Comparison of ENCODE assay signal across 24 cellular contexts in the genomic region with DNA sequence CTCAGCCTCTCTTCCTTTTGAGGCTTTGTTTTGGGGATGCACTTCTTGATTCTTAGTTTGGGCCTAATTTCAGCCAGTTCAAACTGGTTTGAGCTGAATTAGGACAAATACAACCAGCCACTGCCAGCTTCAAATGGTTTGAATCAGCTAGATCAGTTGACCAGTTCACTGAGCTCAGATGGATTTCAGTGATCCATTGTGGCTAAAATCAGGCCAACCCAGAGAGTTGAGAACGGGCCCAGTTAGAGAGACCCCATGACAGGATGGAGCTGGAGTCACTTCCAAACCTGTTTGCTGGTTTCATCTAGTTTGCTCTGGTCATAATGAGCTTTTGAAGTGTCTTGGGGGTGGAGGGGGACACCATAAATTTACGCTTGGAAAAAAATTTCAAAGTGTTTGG. TPM values are rescaled to one million over a fixed set of nuclear protein-coding genes. Genes with fewer than 3 reads are reported as not detected.
DNase-seq lines count a peak whose midpoint lies in the region; ATAC-seq and TF ChIP-seq lines count a peak whose summit lies in the region.
"Had no signal": no experiment of that assay in that cellular context is flagged by ENCODE, and none has a peak within 500 bp of the region (broad histone marks: within the 10 kb centered on the region; RNA-seq: fewer than 3 reads in every experiment).

No MANE protein-coding gene starts in this region.

- H3K18ac ChIP-seq in neuronal stem cell (ENCODE audit: low read length) = no peak overlapping the region

- no peak overlapping the region for H2AK5ac ChIP-seq in neuronal stem cell (ENCODE audit: low read depth, low read length)

- H2BK120ac ChIP-seq in neuronal stem cell (ENCODE audit: low read depth, low read length) = no peak overlapping the region

- TF ChIP-seq CTCF in DOHH2 (IDR thresholded peaks at IDR 0.05; ENCODE audit: low read depth, low read length, poor library complexity, severe bottlenecking) = no peak

- H3K14ac ChIP-seq in neuronal stem cell (ENCODE audit: low read length) = no peak overlapping the region

- H3K79me2 ChIP-seq in DOHH2 (ENCODE audit: control insufficient read depth, low read length) (no peaks in the 10 kb centered on the region), Karpas-422 (ENCODE audit: low read length) (no peaks in the 10 kb centered on the region)

- peaks cover 19% of the 10 kb centered on the region; the same call in 1 of the 2 replicates for H3F3A ChIP-seq in DOHH2 (ENCODE audit: control insufficient read depth, insufficient read depth)

- H4K20me1 ChIP-seq in DOHH2 (ENCODE audit: control insufficient read depth, insufficient read depth, low read depth, low read length) (0 out of 2 replicates have a peak, but pooled peaks cover 5% of the 10 kb centered on the region), Karpas-422 (ENCODE audit: insufficient read depth, low read depth, low read length) (no peaks in the 10 kb centered on the region)
- H4K20me1 ChIP-seq: BLaER1 treated with 17β-estradiol and CSF1 and Interleukin-3, amounts not matched to agents 10 nM and 100 nM had no signal

- H3K4me1 ChIP-seq in DOHH2 (ENCODE audit: control insufficient read depth, low read length) (peaks cover 91% of the 10 kb centered on the region), Karpas-422 (ENCODE audit: low read length) (peaks cover 97% of the 10 kb centered on the region), neuronal stem cell (ENCODE audit: control insufficient read depth in 2 of 2, insufficient read depth in 1 of 2, low read depth in 1 of 2, low read length in 2 of 2) (peaks cover 0 to 14% of the 10 kb centered on the region in 2 donors)

- no peak for ATAC-seq in HG02678 (IDR thresholded peaks at IDR 0.05; ENCODE audit: unreplicated experiment)
- ATAC-seq: activated naive CD8-positive, alpha-beta T cell treated with anti-CD3 and anti-CD28 coated beads, Interleukin-2, amount 50 U/mL, for 24 hours; T-cell had no signal

- no peaks in the 10 kb centered on the region for H3K79me1 ChIP-seq in neuronal stem cell (ENCODE audit: low read depth, low read length)

- H4K91ac ChIP-seq in neuronal stem cell (ENCODE audit: low read depth, low read length, poor library complexity) = no peak overlapping the region

- H3K4me3 ChIP-seq in DOHH2 (ENCODE audit: low read length) (no peak overlapping the region), Karpas-422 (ENCODE audit: low read length) (no peak overlapping the region), neuronal stem cell (ENCODE audit: low read length in 2 of 2) (no peak overlapping the region)
- H3K4me3 ChIP-seq: BLaER1 treated with 17β-estradiol and CSF1 and Interleukin-3, amounts not matched to agents 10 nM and 100 nM; coronary artery; SJSA1; smooth muscle cell; tibial nerve had no signal

- WGBS in neuronal stem cell (ENCODE audit: extremely low coverage in 2 of 2, insufficient read length in 2 of 2, insufficient replicate concordance in 1 of 2), 2 donors = no CpG with 5 or more reads among the region's 2 CpGs

- H2BK15ac ChIP-seq in neuronal stem cell (ENCODE audit: low read length) = no peak overlapping the region

- H3K9ac ChIP-seq in Karpas-422 (ENCODE audit: low read length) (peak overlapping the region; percentile 42), neuronal stem cell (ENCODE audit: low read depth, low read length, poor library complexity) (no peak overlapping the region)
- H3K9ac ChIP-seq: BLaER1 treated with 17β-estradiol and CSF1 and Interleukin-3, amounts not matched to agents 10 nM and 100 nM had no signal

- H3K36me3 ChIP-seq in DOHH2 (ENCODE audit: control insufficient read depth, low read length) (no peaks in the 10 kb centered on the region), Karpas-422 (ENCODE audit: insufficient read depth, low read length) (no peaks in the 10 kb centered on the region), neuronal stem cell (replicated peaks in 1 of 2; ENCODE audit: control insufficient read depth in 2 of 2, insufficient read depth in 2 of 2, low read length in 2 of 2) (no peaks in the 10 kb centered on the region)
- H3K36me3 ChIP-seq: BLaER1 treated with 17β-estradiol and CSF1 and Interleukin-3, amounts not matched to agents 10 nM and 100 nM; SJSA1; tibial nerve had no signal

- H3K9me2 ChIP-seq in DOHH2 (replicated peaks; ENCODE audit: control insufficient read depth, low read length) (no peaks in the 10 kb centered on the region), Karpas-422 (replicated peaks; ENCODE audit: insufficient read depth, low read length) (no peaks in the 10 kb centered on the region)

- no peak overlapping the region for H3K4ac ChIP-seq in neuronal stem cell (ENCODE audit: low read length)

- no peak overlapping the region for H2BK12ac ChIP-seq in neuronal stem cell (ENCODE audit: low read length)

- no peak for DNase-seq in Karpas-422
- peak; percentile 7 for DNase-seq in dedifferentiated amniotic fluid mesenchymal stem cell (ENCODE audit: extremely low spot score)
- DNase-seq in neuronal stem cell (ENCODE audit: low spot score) = no peak
- DNase-seq in glomerular visceral epithelial cell (ENCODE audit: extremely low spot score) = no peak
- no peak for DNase-seq in activated CD4-positive, CD25-positive, alpha-beta regulatory T cell treated with anti-CD3 and anti-CD28 coated beads, Interleukin-2, amount 50 U/mL, for 72 hours
- DNase-seq: activated CD4-positive, alpha-beta memory T cell treated with anti-CD3 and anti-CD28 coated beads, Interleukin-2, amount 10 ng/mL, durations not matched to agents 7 days and 5 days; activated CD4-positive, CD25-positive, alpha-beta regulatory T cell; activated naive CD8-positive, alpha-beta T cell treated with anti-CD3 and anti-CD28 coated beads, Interleukin-2, amount 50 U/mL, for 24 hours; COR-L47; DMS53; erythroblast; NCI-H1105; NCI-H187 treated with DMSO at 0.1 percent for 48 hours; NCI-H2171 treated with DMSO at 0.1 percent for 48 hours; NCI-H510A; RPMI8226; T-cell had no signal

- no peak overlapping the region for H3K27ac ChIP-seq in DOHH2 (ENCODE audit: low read depth, low read length)
- peak overlapping the region; percentile 98 for H3K27ac ChIP-seq in Karpas-422 (ENCODE audit: low read length)
- H3K27ac ChIP-seq in neuronal stem cell (replicated peaks; ENCODE audit: low read length) = no peak overlapping the region
- H3K27ac ChIP-seq: coronary artery, SJSA1, tibial nerve had no signal

- H2AFZ ChIP-seq in Karpas-422 (ENCODE audit: low read length) (no peak overlapping the region), neuronal stem cell (ENCODE audit: low read length) (peak overlapping the region; percentile 45)

- H3K9me3 ChIP-seq in DOHH2 (ENCODE audit: control insufficient read depth, insufficient read depth, low read length) = no peaks in the 10 kb centered on the region
- no peaks in the 10 kb centered on the region for H3K9me3 ChIP-seq in Karpas-422 (ENCODE audit: low read length)
- H3K9me3 ChIP-seq in neuronal stem cell (replicated peaks in 1 of 2; ENCODE audit: control insufficient read depth in 2 of 2, insufficient read depth in 1 of 2, low read depth in 1 of 2, low read length in 2 of 2) = peaks cover 7% of the 10 kb centered on the region in 2 donors
- H3K9me3 ChIP-seq: BLaER1 treated with 17β-estradiol and CSF1 and Interleukin-3, amounts not matched to agents 10 nM and 100 nM; SJSA1; tibial nerve had no signal

- no peak overlapping the region for H3K23ac ChIP-seq in neuronal stem cell (ENCODE audit: low read depth, low read length, poor library complexity)

- no peak overlapping the region for H2BK5ac ChIP-seq in neuronal stem cell (ENCODE audit: low read length)

- H3K27me3 ChIP-seq in DOHH2 (ENCODE audit: control insufficient read depth, low read length) = peaks cover 10% of the 10 kb centered on the region
- H3K27me3 ChIP-seq in Karpas-422 (ENCODE audit: low read length) = no peaks in the 10 kb centered on the region
- H3K27me3 ChIP-seq in neuronal stem cell (ENCODE audit: control insufficient read depth in 3 of 3, insufficient read depth in 3 of 3, low read depth in 1 of 3, low read length in 3 of 3) = no peaks in the 10 kb centered on the region
- H3K27me3 ChIP-seq: BLaER1 treated with 17β-estradiol and CSF1 and Interleukin-3, amounts not matched to agents 10 nM and 100 nM; SJSA1; tibial nerve had no signal

- no peak overlapping the region for H4K8ac ChIP-seq in neuronal stem cell (ENCODE audit: low read depth, low read length)

- H3K4me2 ChIP-seq in DOHH2 (ENCODE audit: low read length) (peak overlapping the region; percentile 25; the same call in 1 of the 2 replicates), Karpas-422 (ENCODE audit: low read depth, low read length, poor library complexity, severe bottlenecking) (peak overlapping the region; percentile 15), neuronal stem cell (ENCODE audit: insufficient read depth, low read length, poor library complexity, severe bottlenecking) (no peak overlapping the region)
- H3K4me2 ChIP-seq: smooth muscle cell had no signal

RNA-seq across cellular contexts. Expression of a gene that starts 48.0 kb away (rescaled TPM):
- total RNA-seq in Karpas-422 (2014; rRNA removed; shearing (Covaris generic); ENCODE audit: low replicate concordance) = 77.9 and 93.3 TPM in 2 replicates
- 43.4 TPM for polyA plus RNA-seq in neuronal stem cell (2013, experiment 1 of 2)
- polyA plus RNA-seq in neuronal stem cell (2013, experiment 2 of 2) = 43.4 TPM
